In genomic region chr14:91394105-91395081, GRCh38 we compare ENCODE assay signal across 13 cellular contexts. TPM values are rescaled to one million over a fixed set of nuclear protein-coding genes. Genes with fewer than 3 reads are reported as not detected.
DNase-seq lines count a peak whose midpoint lies in the region; ATAC-seq, FAIRE-seq and TF ChIP-seq lines count a peak whose summit lies in the region.
"Had no signal": no experiment of that assay in that cellular context is flagged by ENCODE, and none has a peak within 500 bp of the region (broad histone marks: within the 10 kb centered on the region; RNA-seq: fewer than 3 reads in every experiment).

No MANE protein-coding gene starts in this region.

- peak overlapping the region; percentile 58 for H3K27ac Mint-ChIP-seq in activated naive CD4-positive, alpha-beta T cell treated with anti-CD3 and anti-CD28 coated beads, Interleukin-2, amount 10 ng/mL, durations not matched to agents 7 days and 5 days
- H3K27ac Mint-ChIP-seq in stimulated activated memory B cell treated with anti-CD40 and anti-IgM and Interleukin-4, amounts not matched to agents 10 μg/mL and 1 μg/mL and 100 μg/mL, for 72 hours, result peak overlapping the region; percentile 65

- H3K36me3 ChIP-seq in GM12878 (ENCODE audit: control insufficient read depth in 2 of 2, insufficient read depth in 2 of 2, low read length in 1 of 2), result peaks cover 16 to 22% of the 10 kb centered on the region in 2 experiments
- H3K36me3 ChIP-seq: heart right ventricle, left lung had no signal

- ATAC-seq in GM12878 (no peak), GM21576 (IDR thresholded peaks at IDR 0.05; ENCODE audit: unreplicated experiment) (no peak), HG03135 (IDR thresholded peaks at IDR 0.05; ENCODE audit: unreplicated experiment) (no peak)
- no peak for ATAC-seq in stimulated activated memory B cell treated with anti-CD40 and anti-IgM and Interleukin-4, amounts not matched to agents 10 μg/mL and 1 μg/mL and 100 μg/mL, for 72 hours
- ATAC-seq: heart right ventricle, left lung had no signal

- CTCF ChIA-PET in activated naive CD4-positive, alpha-beta T cell treated with anti-CD3 and anti-CD28 coated beads, Interleukin-2, amount 10 ng/mL, durations not matched to agents 7 days and 5 days (lab: Charles Lee), result interaction anchor here (0.9 to 1.5 kb wide), 2 partner anchors 19 to 71 kb away, joined by 3 to 4 read pairs; no protein-coding TSS in a partner anchor
- CTCF ChIA-PET in GM12878 (lab: Yijun Ruan, JAX), result interaction anchor here (0.7 to 1.9 kb wide), 5 partner anchors 21 to 71 kb away, joined by 3 to 4 read pairs (median 3); no protein-coding TSS in a partner anchor

- H3K4me2 ChIP-seq in GM12878 (ENCODE audit: control insufficient read depth, insufficient read depth), result peak overlapping the region; percentile 2; the same call in 1 of the 2 replicates

- TF ChIP-seq POLR2A in GM12878 (IDR thresholded peaks at IDR 0.05; ENCODE audit: low read depth, low read length), result no peak

- TF ChIP-seq CTCF in GM12878 (IDR thresholded peaks at IDR 0.05 in 2 of 3, conservative IDR thresholded peaks at IDR 0.05 in 1 of 3; ENCODE audit: control insufficient read depth in 2 of 3, extremely low read depth in 1 of 3, insufficient read depth in 1 of 3, low read depth in 3 of 3, low read length in 3 of 3), result no peak

- no peak overlapping the region for H2AFZ ChIP-seq in GM12878 (ENCODE audit: control insufficient read depth, low read depth, low read length)

- RAD21 ChIA-PET in GM12878 (lab: Charles Lee; ENCODE audit: unreplicated experiment), result interaction anchor here (1.2 kb wide), 1 partner anchor 21 kb away, joined by 5 read pairs; no protein-coding TSS in a partner anchor

- H3K27me3 Mint-ChIP-seq in activated naive CD4-positive, alpha-beta T cell treated with anti-CD3 and anti-CD28 coated beads, Interleukin-2, amount 10 ng/mL, durations not matched to agents 7 days and 5 days, result no peaks in the 10 kb centered on the region
- H3K27me3 Mint-ChIP-seq in stimulated activated memory B cell treated with anti-CD40 and anti-IgM and Interleukin-4, amounts not matched to agents 10 μg/mL and 1 μg/mL and 100 μg/mL, for 72 hours, result no peaks in the 10 kb centered on the region

- peaks cover 41% of the 10 kb centered on the region for H3K36me3 Mint-ChIP-seq in activated naive CD4-positive, alpha-beta T cell treated with anti-CD3 and anti-CD28 coated beads, Interleukin-2, amount 10 ng/mL, durations not matched to agents 7 days and 5 days
- peaks cover 6% of the 10 kb centered on the region for H3K36me3 Mint-ChIP-seq in stimulated activated memory B cell treated with anti-CD40 and anti-IgM and Interleukin-4, amounts not matched to agents 10 μg/mL and 1 μg/mL and 100 μg/mL, for 72 hours

- TF ChIP-seq EP300 in GM12878 (IDR thresholded peaks at IDR 0.05; ENCODE audit: borderline replicate concordance in 1 of 2, control insufficient read depth in 1 of 2, low read depth in 2 of 2, low read length in 2 of 2), result no peak

- peaks cover 93% of the 10 kb centered on the region for H3K4me1 Mint-ChIP-seq in activated naive CD4-positive, alpha-beta T cell treated with anti-CD3 and anti-CD28 coated beads, Interleukin-2, amount 10 ng/mL, durations not matched to agents 7 days and 5 days
- H3K4me1 Mint-ChIP-seq in stimulated activated memory B cell treated with anti-CD40 and anti-IgM and Interleukin-4, amounts not matched to agents 10 μg/mL and 1 μg/mL and 100 μg/mL, for 72 hours, result peaks cover 98% of the 10 kb centered on the region

- 75% methylated on average over 17 of the region's 17 CpGs for WGBS in GM12878 (ENCODE audit: insufficient coverage, insufficient replicate concordance, low lambda C conversion rate, missing lambda C conversion rate)

- no peak for DNase-seq in activated naive CD4-positive, alpha-beta T cell treated with anti-CD3 and anti-CD28 coated beads, Interleukin-2, amount 10 ng/mL, durations not matched to agents 7 days and 5 days
- DNase-seq in activated naive CD4-positive, alpha-beta T cell treated with anti-CD3 and anti-CD28 coated beads, Interleukin-2, amount 50 U/mL, for 16 hours, result no peak
- DNase-seq in NCI-H345 (lab: John Stamatoyannopoulos, UW) (peak; percentile 34), GM12878 (ENCODE audit: low read depth, low spot score) (no peak), NCI-H510A (lab: John Stamatoyannopoulos, UW) (no peak)
- DNase-seq: GDM1; heart right ventricle; left lung; stimulated activated CD4-positive, alpha-beta T cell treated with anti-CD3 and anti-CD28 coated beads, Interleukin-15, amount 100 ng/mL, for 24 hours; T-helper 2 cell had no signal

- SMC1A ChIA-PET in GM12878 (lab: Charles Lee; ENCODE audit: uncharacterized antibody, unreplicated experiment), result interaction anchor here (1.1 to 7.5 kb wide), 4 partner anchors 10 to 39 kb away, joined by 3 to 89 read pairs (median 8); no protein-coding TSS in a partner anchor

- H3K9ac ChIP-seq in GM12878 (ENCODE audit: control insufficient read depth, insufficient read depth, low read length), result no peak overlapping the region

- intact Hi-C loops in GM12878 (cut with micrococcal nuclease; ENCODE audit: unreplicated experiment), result no loop called here

- peaks cover 2% of the 10 kb centered on the region for H3K9me3 Mint-ChIP-seq in activated naive CD4-positive, alpha-beta T cell treated with anti-CD3 and anti-CD28 coated beads, Interleukin-2, amount 10 ng/mL, durations not matched to agents 7 days and 5 days
- H3K9me3 Mint-ChIP-seq in stimulated activated memory B cell treated with anti-CD40 and anti-IgM and Interleukin-4, amounts not matched to agents 10 μg/mL and 1 μg/mL and 100 μg/mL, for 72 hours, result no peaks in the 10 kb centered on the region

- peak overlapping the region; percentile 9; the same call in 1 of the 2 replicates for H3K27ac ChIP-seq in GM12878 (ENCODE audit: control insufficient read depth, insufficient read depth)
- H3K27ac ChIP-seq: heart right ventricle had no signal

- FAIRE-seq in GM12878 (lab: Jason Lieb, UNC), result no peak

- H3K79me2 ChIP-seq in GM12878 (ENCODE audit: control insufficient read depth, insufficient read depth, low read length), result peaks cover 95% of the 10 kb centered on the region

- no peak overlapping the region; the same call in 1 of the 2 replicates for H3K4me3 ChIP-seq in GM12878
- H3K4me3 ChIP-seq: heart right ventricle, left lung had no signal

- no TSS peak for BruUV-seq in GM12878 (replicated peaks; lab: Mats Ljungman, UMichigan)

- no peaks in the 10 kb centered on the region for H3K9me3 ChIP-seq in GM12878 (replicated peaks; ENCODE audit: control insufficient read depth, insufficient read depth, low read length)
- H3K9me3 ChIP-seq: heart right ventricle, left lung had no signal

- H3K27me3 ChIP-seq in GM12878 (replicated peaks in 1 of 2; ENCODE audit: control insufficient read depth in 2 of 2, insufficient read depth in 2 of 2, low read length in 1 of 2), result no peaks in the 10 kb centered on the region
- H3K27me3 ChIP-seq: left lung had no signal

- in situ Hi-C loops in GM12878 (cut with MboI), result no loop called here

- H4K20me1 ChIP-seq in GM12878 (ENCODE audit: control insufficient read depth, insufficient read depth), result no peaks in the 10 kb centered on the region

- no peak overlapping the region for H3K4me3 Mint-ChIP-seq in activated naive CD4-positive, alpha-beta T cell treated with anti-CD3 and anti-CD28 coated beads, Interleukin-2, amount 10 ng/mL, durations not matched to agents 7 days and 5 days
- no peak overlapping the region for H3K4me3 Mint-ChIP-seq in stimulated activated memory B cell treated with anti-CD40 and anti-IgM and Interleukin-4, amounts not matched to agents 10 μg/mL and 1 μg/mL and 100 μg/mL, for 72 hours

- POLR2A ChIA-PET in GM12878 (lab: Charles Lee), result interaction anchor here (0.7 to 0.8 kb wide), 2 partner anchors 21 to 45 kb away, joined by 3 read pairs; no protein-coding TSS in a partner anchor

- peaks cover 80% of the 10 kb centered on the region for H3K4me1 ChIP-seq in GM12878 (ENCODE audit: control insufficient read depth, insufficient read depth, low read length)

- no peak for TF ChIP-seq RAD21 in GM12878 (IDR thresholded peaks at IDR 0.05; ENCODE audit: insufficient read depth, low read depth, low read length)

RNA-seq across cellular contexts. Expression of gene CCDC88C, which starts 23.2 kb away (rescaled TPM):
- 423 and 447 TPM in 2 replicates for total RNA-seq in GM12878 (2013; cell fraction: nucleolus; rRNA removed)
- total RNA-seq in GM12878 (2014; rRNA removed), result 48.4 and 48.8 TPM in 2 replicates
- 35.7 and 41.3 TPM in 2 replicates for total RNA-seq in GM12878 (2014; rRNA removed; fragmentation: Illumina TruSeq; extraction: Trizol)
- 71.3 and 79.6 TPM in 2 replicates for total RNA-seq in GM12878 (2021)
- 18.5 TPM for polyA plus RNA-seq in GM12878 (2011; ENCODE audit: low read depth)
- polyA plus RNA-seq in GM12878 (2011; rRNA removed), result 37.2 and 39.7 TPM in 2 replicates
- polyA plus RNA-seq in GM12878 (2011; cell fraction: cytosol; rRNA removed), result 37.8 and 40.4 TPM in 2 replicates
- polyA plus RNA-seq in GM12878 (2011; cell fraction: nucleus; rRNA removed), result 123 and 167 TPM in 2 replicates
- polyA plus RNA-seq in GM12878 (2012), result 34.9 and 39.6 TPM in 2 replicates
- 20.2 and 31.3 TPM in 2 replicates for polyA plus RNA-seq in GM12878 (2014; fragmentation: Illumina TruSeq; extraction: Trizol)
- 1 to 10 TPM; 4.0 to 7.0 TPM for polyA plus RNA-seq in GM12878 (2014; fragmentation: Nextera tagmentation; extraction: Ambion mirVana)
- 53.5 and 66.2 TPM in 2 replicates for polyA plus RNA-seq in GM12878 (2014; rRNA removed)
- 10 to 100 TPM; 28.9 to 33.4 TPM for polyA plus RNA-seq in GM12878 (2016; fragmentation: Nextera tagmentation; extraction: Ambion mirVana)
- polyA minus RNA-seq in GM12878 (2011; rRNA and poly(A)+ RNA removed), result 69.8 and 107 TPM in 2 replicates
- polyA minus RNA-seq in GM12878 (2011; cell fraction: cytosol; rRNA and poly(A)+ RNA removed), result 26.6 and 28.2 TPM in 2 replicates
- 97.0 and 159 TPM in 2 replicates for polyA minus RNA-seq in GM12878 (2011; cell fraction: nucleus; rRNA and poly(A)+ RNA removed)
